In genomic region chr2:176813526-176814179, GRCh38 we compare ENCODE assay signal across 1 cellular context.
TF ChIP-seq lines count a peak whose summit lies in the region.

No MANE protein-coding gene starts in this region.

TF ChIP-seq in WTC11, 78 proteins besides CTCF, POLR2A, EP300 and RAD21 (continued from another document):
- TF ChIP-seq HMGXB4 (CRISPR knock-in tag; IDR thresholded peaks at IDR 0.05) = no peak
- no peak for TF ChIP-seq ZNF416 (CRISPR knock-in tag; IDR thresholded peaks at IDR 0.05)
- TF ChIP-seq ZNF317 (CRISPR knock-in tag; IDR thresholded peaks at IDR 0.05; ENCODE audit: borderline replicate concordance, low read depth) = no peak
